ENCODE assay signal across 8 cellular contexts in genomic region chr2:67397143-67397986, GRCh38. TPM values are rescaled to one million over a fixed set of nuclear protein-coding genes. Genes with fewer than 3 reads are reported as not detected.
DNase-seq lines count a peak whose midpoint lies in the region; ATAC-seq and TF ChIP-seq lines count a peak whose summit lies in the region.

ETAA1 (plus strand) TSS chr2:67397333; CDS start chr2:67397449, 116 bp downstream.

- peak; percentile 87 for DNase-seq in DMS153 (lab: John Stamatoyannopoulos, UW)
- DNase-seq in KG1 (lab: John Stamatoyannopoulos, UW): peak; percentile 78
- DNase-seq in Panc1 (ENCODE audit: low read depth, low spot score): no peak
- peak; percentile 94 for DNase-seq in activated T-cell treated with anti-CD3 and anti-CD28 coated beads, Interleukin-2, amount 50 U/mL, for 72 hours
- DNase-seq in stimulated activated CD8-positive, alpha-beta memory T cell treated with anti-CD3 and anti-CD28 coated beads, Interleukin-7, amount 100 ng/mL, for 24 hours (ENCODE audit: low read depth): peak; percentile 87

- no peaks in the 10 kb centered on the region for H3K27me3 Mint-ChIP-seq in activated T-cell treated with anti-CD3 and anti-CD28 coated beads, Interleukin-2, amount 50 U/mL, for 72 hours (ENCODE audit: low read depth)

- peak within 1 kb of the TSS; percentile 99 for H3K27ac Mint-ChIP-seq in activated T-cell treated with anti-CD3 and anti-CD28 coated beads, Interleukin-2, amount 50 U/mL, for 72 hours

- H3K27ac ChIP-seq in Panc1 (ENCODE audit: low read length): peak within 1 kb of the TSS; percentile 93
- peak within 1 kb of the TSS; percentile 88 for H3K27ac ChIP-seq in muscle layer of colon (ENCODE audit: low read depth, low read length)

- H3K27me3 ChIP-seq in Panc1 (ENCODE audit: control insufficient read depth, insufficient read depth, low read length) (no peaks in the 10 kb centered on the region), muscle layer of colon (ENCODE audit: control insufficient read depth in 1 of 2, insufficient read depth in 2 of 2, low read length in 2 of 2) (no peaks in the 10 kb centered on the region)

- TF ChIP-seq CTCF in Panc1 (IDR thresholded peaks at IDR 0.05): no peak

- in situ Hi-C loops in Panc1 (cut with HindIII; ENCODE audit: low pct_unique_long_range_greater_than_20kb, low sequenced_read_pairs): no loop called here

- H3K4me1 ChIP-seq in Panc1 (ENCODE audit: control insufficient read depth, insufficient read depth, low read length) (peaks cover 24% of the 10 kb centered on the region), muscle layer of colon (ENCODE audit: insufficient read depth, low read length) (peaks cover 14% of the 10 kb centered on the region)

- H3K9me3 ChIP-seq in Panc1 (ENCODE audit: control insufficient read depth, insufficient read depth, low read depth, low read length): no peaks in the 10 kb centered on the region
- no peaks in the 10 kb centered on the region for H3K9me3 ChIP-seq in muscle layer of colon (ENCODE audit: low read length)

- H3K4me3 ChIP-seq in Panc1 (ENCODE audit: low read depth in 2 of 2, low read length in 2 of 2) (peak within 1 kb of the TSS; percentile 77 to 90), muscle layer of colon (ENCODE audit: low read depth in 1 of 2, low read length in 2 of 2) (peak within 1 kb of the TSS; percentile 85 to 87)

- BruUV-seq in Panc1 (replicated peaks; lab: Mats Ljungman, UMichigan): TSS peak; percentile 88

- POLR2A ChIA-PET in Panc1 (lab: Charles Lee): no interaction called here

- CTCF ChIA-PET in Panc1 (lab: Charles Lee): interaction anchor here (0.6 kb wide), 1 partner anchor 15 kb away, joined by 4 read pairs; no protein-coding TSS in a partner anchor

- H3K36me3 ChIP-seq in Panc1 (ENCODE audit: control insufficient read depth, insufficient read depth, low read length): peaks cover 12% of the 10 kb centered on the region
- peaks cover 7% of the 10 kb centered on the region for H3K36me3 ChIP-seq in muscle layer of colon (ENCODE audit: insufficient read depth, low read length)

- H3K9ac ChIP-seq in muscle layer of colon (ENCODE audit: low read length): peak within 1 kb of the TSS; percentile 83

- ATAC-seq in GM21619 (IDR thresholded peaks at IDR 0.05; ENCODE audit: unreplicated experiment) (peak; percentile 99), Panc1 (peak; percentile 100), esophagus mucosa (peak; percentile 100)
- peak; percentile 99 to 100 for ATAC-seq in activated T-cell treated with anti-CD3 and anti-CD28 coated beads, Interleukin-2, amount 50 U/mL, for 72 hours (replicated peaks in 1 of 2)

- peaks cover 28% of the 10 kb centered on the region for H3K4me1 Mint-ChIP-seq in activated T-cell treated with anti-CD3 and anti-CD28 coated beads, Interleukin-2, amount 50 U/mL, for 72 hours (ENCODE audit: low read depth)

- intact Hi-C loops in Panc1 (cut with micrococcal nuclease; ENCODE audit: unreplicated experiment): no loop called here

- no peaks in the 10 kb centered on the region for H3K9me3 Mint-ChIP-seq in activated T-cell treated with anti-CD3 and anti-CD28 coated beads, Interleukin-2, amount 50 U/mL, for 72 hours

- H3K4me3 Mint-ChIP-seq in activated T-cell treated with anti-CD3 and anti-CD28 coated beads, Interleukin-2, amount 50 U/mL, for 72 hours: peak within 1 kb of the TSS; percentile 91 to 95

- H3K36me3 Mint-ChIP-seq in activated T-cell treated with anti-CD3 and anti-CD28 coated beads, Interleukin-2, amount 50 U/mL, for 72 hours (ENCODE audit: insufficient read depth in 2 of 2): peaks cover 6 to 7% of the 10 kb centered on the region in 2 donors

RNA-seq across cellular contexts. Expression of gene ETAA1, which starts in this region (rescaled TPM):
- total RNA-seq in Panc1 (2021; ENCODE audit: unreplicated experiment): 11.8 TPM
- 3.9 TPM for polyA plus RNA-seq in Panc1 (2012; ENCODE audit: insufficient read length)
- total RNA-seq in activated T-cell treated with anti-CD3 and anti-CD28 coated beads, Interleukin-2, amount 50 U/mL, for 72 hours: 10 to 100 TPM; 11.2 to 11.8 TPM
- total RNA-seq in esophagus mucosa: 6.4 TPM
